In genomic region chr3:178382388-178383061, GRCh38 we compare ENCODE assay signal across 11 cellular contexts.
DNase-seq lines count a peak whose midpoint lies in the region; ATAC-seq, FAIRE-seq and TF ChIP-seq lines count a peak whose summit lies in the region.
"Had no signal": no experiment of that assay in that cellular context is flagged by ENCODE, and none has a peak within 500 bp of the region (broad histone marks: within the 10 kb centered on the region; RNA-seq: fewer than 3 reads in every experiment).

No MANE protein-coding gene starts in this region.

- peak overlapping the region; percentile 77 for H3K27ac Mint-ChIP-seq in osteocyte (ENCODE audit: unreplicated experiment)
- H3K27ac Mint-ChIP-seq: CD4-positive, alpha-beta memory T cell; immature natural killer cell had no signal

- peak; percentile 97 for FAIRE-seq in endometrium (lab: Jason Lieb, UNC)

- no peak overlapping the region for H2AFZ ChIP-seq in PC-9

- peaks cover 4% of the 10 kb centered on the region; the same call in 1 of the 2 replicates for H3K9me2 ChIP-seq in PC-9 (ENCODE audit: insufficient read depth)

- CTCF ChIA-PET in PC-9 (lab: Charles Lee), result no interaction called here

- peaks cover 13% of the 10 kb centered on the region; the same call in 1 of the 2 replicates for H3F3A ChIP-seq in PC-9 (ENCODE audit: insufficient read depth, low read depth)

- peaks cover 4% of the 10 kb centered on the region; the same call in 1 of the 2 replicates for H3K9me3 ChIP-seq in PC-9 (ENCODE audit: insufficient read depth, low read depth)

- no peaks in the 10 kb centered on the region for H3K79me2 ChIP-seq in PC-9 (ENCODE audit: low read depth)

- ATAC-seq in GM21381 (IDR thresholded peaks at IDR 0.05; ENCODE audit: unreplicated experiment) (no peak), GM21717 (IDR thresholded peaks at IDR 0.05; ENCODE audit: unreplicated experiment) (no peak)

- POLR2A ChIA-PET in PC-9 (lab: Charles Lee; ENCODE audit: unreplicated experiment), result interaction anchor here (0.6 to 0.7 kb wide), 2 partner anchors 208 to 1231 kb away, joined by 3 to 8 read pairs; no protein-coding TSS in a partner anchor

- H3K36me3 ChIP-seq in PC-9 (ENCODE audit: low read depth), result no peaks in the 10 kb centered on the region

- BruUV-seq in PC-9 (replicated peaks; lab: Mats Ljungman, UMichigan), result no TSS peak

- H3K9me3 Mint-ChIP-seq in osteocyte (ENCODE audit: unreplicated experiment), result no peaks in the 10 kb centered on the region
- H3K9me3 Mint-ChIP-seq: CD4-positive, alpha-beta memory T cell; immature natural killer cell had no signal

- H4K20me1 ChIP-seq in PC-9 (ENCODE audit: insufficient read depth), result no peaks in the 10 kb centered on the region

- H3K4me1 ChIP-seq in PC-9 (replicated peaks; ENCODE audit: insufficient read depth), result peaks cover 26% of the 10 kb centered on the region

- no peaks in the 10 kb centered on the region for H3K27me3 Mint-ChIP-seq in osteocyte (ENCODE audit: unreplicated experiment)

- no peaks in the 10 kb centered on the region for H3K36me3 Mint-ChIP-seq in osteocyte (ENCODE audit: unreplicated experiment)
- H3K36me3 Mint-ChIP-seq: CD4-positive, alpha-beta memory T cell; immature natural killer cell had no signal

- TF ChIP-seq CTCF in PC-9 (conservative IDR thresholded peaks at IDR 0.05), result no peak
- no peak for TF ChIP-seq CTCF in osteocyte (IDR thresholded peaks at IDR 0.05)

- intact Hi-C loops in PC-9 (cut with micrococcal nuclease; ENCODE audit: unreplicated experiment), result loop anchor here (1.0 to 10.0 kb wide), 11 partner anchors 570 to 1868 kb away; no protein-coding TSS in a partner anchor

- H3K4me2 ChIP-seq in PC-9, result no peak overlapping the region

- H3K4me3 ChIP-seq in PC-9, result no peak overlapping the region

- DNase-seq in DMS114 treated with DMSO at 0.1 percent for 48 hours (lab: John Stamatoyannopoulos, UW; ENCODE audit: unreplicated experiment) (peak; percentile 97), PC-9 (peak; percentile 48 to 77), osteocyte (ENCODE audit: extremely low spot score, unreplicated experiment) (no peak), DMS53 treated with DMSO at 0.1 percent for 48 hours (lab: John Stamatoyannopoulos, UW; ENCODE audit: unreplicated experiment) (no peak), COLO668 (lab: John Stamatoyannopoulos, UW; ENCODE audit: unreplicated experiment) (no peak)
- DNase-seq: CD4-positive, alpha-beta memory T cell; immature natural killer cell; NCI-H2171 treated with DMSO at 0.1 percent for 48 hours had no signal

- H3K27me3 ChIP-seq in PC-9 (ENCODE audit: insufficient read depth, low read depth), result no peaks in the 10 kb centered on the region

- no peak overlapping the region for H3K4me3 Mint-ChIP-seq in osteocyte (ENCODE audit: unreplicated experiment)
- H3K4me3 Mint-ChIP-seq: CD4-positive, alpha-beta memory T cell; immature natural killer cell had no signal

- peak overlapping the region; percentile 2; the same call in 1 of the 2 replicates for H3K27ac ChIP-seq in PC-9

- H3K4me1 Mint-ChIP-seq in osteocyte (ENCODE audit: unreplicated experiment), result peaks cover 53% of the 10 kb centered on the region
- H3K4me1 Mint-ChIP-seq: CD4-positive, alpha-beta memory T cell; immature natural killer cell had no signal

Comparison
In these comparisons a context has a peak if more than half of its experiments do, and no peak if none do; other contexts are left out.
1. DNase-seq: peak in DMS114 treated with DMSO at 0.1 percent for 48 hours (single experiment) and PC-9 (2 of 2); none in osteocyte (single experiment), DMS53 treated with DMSO at 0.1 percent for 48 hours (single experiment) and COLO668 (single experiment).